ENCODE assay signal across 8 cellular contexts in the genomic region with DNA sequence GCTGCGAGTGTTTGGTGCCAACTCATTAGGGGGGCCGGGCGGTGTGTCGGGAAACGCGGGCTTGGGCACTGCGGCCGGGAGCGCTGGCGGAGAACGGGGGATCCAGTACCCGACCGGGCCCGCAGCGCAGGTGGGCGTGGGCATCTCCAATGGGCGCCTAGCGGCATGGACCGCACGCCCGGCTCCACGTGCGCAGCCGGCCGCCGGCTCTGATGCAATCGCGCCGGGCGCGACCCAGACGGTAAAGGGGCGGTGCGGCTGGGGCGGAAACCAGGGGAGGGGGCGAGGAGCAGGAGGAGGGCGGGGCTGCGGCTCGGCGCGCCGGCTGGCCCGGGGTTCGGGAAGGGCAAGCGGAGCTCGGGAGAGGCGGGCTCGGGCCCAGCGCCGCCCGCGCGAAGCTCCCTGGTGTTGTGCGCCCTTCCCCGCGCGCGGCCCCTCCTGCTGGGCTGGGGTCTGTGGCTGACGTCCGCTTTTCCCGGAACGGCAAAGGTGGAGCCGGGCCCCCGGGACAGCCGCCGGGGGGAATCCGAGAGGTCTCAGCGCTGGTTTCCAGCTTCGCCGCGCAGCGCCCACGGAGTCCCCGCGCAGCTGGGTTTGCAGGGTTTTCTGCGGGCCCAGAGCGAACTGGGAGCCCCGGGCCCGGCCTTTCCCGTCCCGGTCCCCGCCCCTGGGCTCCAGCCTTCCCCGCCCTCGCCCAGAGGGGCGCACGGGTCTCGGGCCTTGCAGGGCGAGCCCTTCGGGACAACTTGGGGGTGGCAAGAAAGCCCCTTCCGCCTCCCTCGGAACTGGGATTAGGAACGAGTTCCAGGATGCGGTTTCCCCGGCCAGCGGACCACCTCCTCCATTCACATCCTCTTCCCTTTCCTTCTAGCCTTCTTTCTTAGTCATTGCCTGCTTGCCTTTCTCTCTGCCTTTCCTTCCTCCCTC. TPM values are rescaled to one million over a fixed set of nuclear protein-coding genes. Genes with fewer than 3 reads are reported as not detected.
DNase-seq lines count a peak whose midpoint lies in the region; ATAC-seq, FAIRE-seq and TF ChIP-seq lines count a peak whose summit lies in the region.

No MANE protein-coding gene starts in this region.

- ATAC-seq in GM21390 (IDR thresholded peaks at IDR 0.05; ENCODE audit: unreplicated experiment) (peak; percentile 74), natural killer cell (peak; percentile 67 to 78 (median 76))

- no peaks in the 10 kb centered on the region for H4K20me1 ChIP-seq in fibroblast of lung (ENCODE audit: control insufficient read depth, extremely low read depth, insufficient read depth, low read length)

- H3K36me3 ChIP-seq in HUES48 (ENCODE audit: control insufficient read depth, insufficient read depth, low read length), result peaks cover 5% of the 10 kb centered on the region; the same call in 1 of the 2 replicates
- no peaks in the 10 kb centered on the region for H3K36me3 ChIP-seq in fibroblast of lung (ENCODE audit: control insufficient read depth, insufficient read depth, low read length)

- H3K36me3 Mint-ChIP-seq in natural killer cell, result no peaks in the 10 kb centered on the region

- H3K27me3 ChIP-seq in HUES48 (ENCODE audit: control insufficient read depth, insufficient read depth, low read length), result no peaks in the 10 kb centered on the region
- no peaks in the 10 kb centered on the region for H3K27me3 ChIP-seq in fibroblast of lung (ENCODE audit: control insufficient read depth, insufficient read depth, low read length)

- H2AFZ ChIP-seq in fibroblast of lung (ENCODE audit: low read length), result no peak overlapping the region

- intact Hi-C loops in natural killer cell (cut with micrococcal nuclease), result no loop called here

- H3K4me3 ChIP-seq in HUES48 (ENCODE audit: low read depth, low read length), result peak overlapping the region; percentile 91
- peak overlapping the region; percentile 47 to 84 (median 70) for H3K4me3 ChIP-seq in fibroblast of lung (replicated peaks in 1 of 4; ENCODE audit: control extremely low read depth in 1 of 4, insufficient read depth in 1 of 4, low read depth in 3 of 4, low read length in 4 of 4)

- peak; percentile 33 for DNase-seq in DMS 273 treated with DMSO at 0.1 percent for 48 hours (lab: John Stamatoyannopoulos, UW)
- DNase-seq in RCC 7860 (ENCODE audit: low spot score), result peak; percentile 67
- peak; percentile 54 to 70 for DNase-seq in activated T-helper 1 cell treated with anti-CD3 and anti-CD28 coated beads, Interleukin-2, amount 50 U/mL, for 16 hours (ENCODE audit: low read depth in 1 of 2, low spot score in 1 of 2)
- DNase-seq in fibroblast of lung (ENCODE audit: low read depth in 2 of 2), result peak; percentile 91 to 92
- DNase-seq in natural killer cell, result peak; percentile 50
- peak; percentile 17 to 71 (median 59) for DNase-seq in stimulated activated naive CD4-positive, alpha-beta T cell (lab: John Stamatoyannopoulos, UW)

- no peaks in the 10 kb centered on the region for H3K9me3 Mint-ChIP-seq in natural killer cell

- H3K9me3 ChIP-seq in HUES48 (ENCODE audit: control insufficient read depth, insufficient read depth, low read length) (no peaks in the 10 kb centered on the region), fibroblast of lung (ENCODE audit: control insufficient read depth, insufficient read depth, low read depth, low read length) (no peaks in the 10 kb centered on the region)

- peak overlapping the region; percentile 89 for H3K4me3 Mint-ChIP-seq in natural killer cell

- peak overlapping the region; percentile 32 to 38 for H3K27ac Mint-ChIP-seq in natural killer cell

- H3K4me1 ChIP-seq in HUES48 (ENCODE audit: control insufficient read depth, insufficient read depth, low read length), result peaks cover 6% of the 10 kb centered on the region; the same call in 1 of the 2 replicates
- no peaks in the 10 kb centered on the region for H3K4me1 ChIP-seq in fibroblast of lung (ENCODE audit: control insufficient read depth, extremely low read depth, insufficient read depth, low read length)

- no peak for FAIRE-seq in RCC 7860 (lab: Jason Lieb, UNC)

- H3K9ac ChIP-seq in HUES48 (ENCODE audit: low read depth, low read length) (peak overlapping the region; percentile 92), fibroblast of lung (ENCODE audit: insufficient read depth, low read length) (peak overlapping the region; percentile 98)

- H3K27ac ChIP-seq in HUES48 (ENCODE audit: low read depth, low read length) (peak overlapping the region; percentile 95), fibroblast of lung (ENCODE audit: insufficient read depth, low read length) (peak overlapping the region; percentile 99)

- H3K79me2 ChIP-seq in fibroblast of lung (ENCODE audit: control insufficient read depth, insufficient read depth, low read length), result peaks cover 38% of the 10 kb centered on the region

- peak overlapping the region; percentile 87 for H3K4me2 ChIP-seq in fibroblast of lung (ENCODE audit: extremely low read depth, insufficient read depth, low read length)

- TF ChIP-seq CTCF in fibroblast of lung (conservative IDR thresholded peaks at IDR 0.05 in 1 of 2, IDR thresholded peaks at IDR 0.05 in 1 of 2; ENCODE audit: low read depth in 1 of 2, low read length in 2 of 2) (no peak), natural killer cell (IDR thresholded peaks at IDR 0.05) (no peak)

- H3K27me3 Mint-ChIP-seq in natural killer cell (ENCODE audit: low read depth in 2 of 2), result peaks cover 17 to 18% of the 10 kb centered on the region in 2 donors

- H3K4me1 Mint-ChIP-seq in natural killer cell, result peaks cover 7 to 14% of the 10 kb centered on the region in 2 donors

RNA-seq across cellular contexts. Expression of gene MTHFD1L, which starts 0.9 kb away (rescaled TPM):
- total RNA-seq in fibroblast of lung, result 43.4 and 48.9 TPM in 2 replicates
- 36.1 and 51.1 TPM in 2 replicates for polyA plus RNA-seq in fibroblast of lung
- polyA plus RNA-seq in fibroblast of lung (2012), result 43.1 and 63.7 TPM in 2 replicates
- 14.8 and 38.7 TPM in 2 replicates for polyA minus RNA-seq in fibroblast of lung (ENCODE audit: low replicate concordance)
- 1 to 10 TPM; 3.8 to 4.5 (median 4.3) TPM for total RNA-seq in natural killer cell

Comparison
In these comparisons a context has a peak if more than half of its experiments do, and no peak if none do; other contexts are left out.
1. Peak in every context shown above with its lines: DNase-seq, ATAC-seq, H3K4me3 ChIP-seq and H3K27ac ChIP-seq.
2. DNase-seq: peak in every context shown above with its lines; median percentile 92 in fibroblast of lung; 67 in RCC 7860; 62 in activated T-helper 1 cell treated with anti-CD3 and anti-CD28 coated beads, Interleukin-2, amount 50 U/mL, for 16 hours; 59 in stimulated activated naive CD4-positive, alpha-beta T cell; 50 in natural killer cell; 33 in DMS 273 treated with DMSO at 0.1 percent for 48 hours.